ENCODE assay signal across 8 cellular contexts in genomic region chr17:74211141-74211928, GRCh38. TPM values are rescaled to one million over a fixed set of nuclear protein-coding genes. Genes with fewer than 3 reads are reported as not detected.
DNase-seq lines count a peak whose midpoint lies in the region; ATAC-seq and TF ChIP-seq lines count a peak whose summit lies in the region.

No MANE protein-coding gene starts in this region.

- peaks cover 52% of the 10 kb centered on the region for H3K4me1 Mint-ChIP-seq in central memory CD8-positive, alpha-beta T cell
- peaks cover 39 to 41% of the 10 kb centered on the region in 2 donors for H3K4me1 Mint-ChIP-seq in natural killer cell

- DNase-seq in EL (peak; percentile 32), PC-3 (peak; percentile 28), natural killer cell (no peak), GF-D8 (lab: John Stamatoyannopoulos, UW) (no peak), A172 (ENCODE audit: low spot score) (no peak), AG08395 (ENCODE audit: low spot score) (no peak), GM19238 (ENCODE audit: insufficient read length, low spot score) (no peak)
- no peak for DNase-seq in central memory CD8-positive, alpha-beta T cell (ENCODE audit: low spot score in 2 of 2)

- peaks cover 41% of the 10 kb centered on the region for H3K36me3 ChIP-seq in PC-3 (ENCODE audit: low read depth, low read length)

- H3K4me1 ChIP-seq in PC-3 (ENCODE audit: insufficient read depth, low read length): peaks cover 45% of the 10 kb centered on the region

- POLR2A ChIA-PET in PC-3 (lab: Charles Lee; ENCODE audit: unreplicated experiment): no interaction called here

- H3K79me2 ChIP-seq in PC-3 (ENCODE audit: low read length): peaks cover 27% of the 10 kb centered on the region

- no peaks in the 10 kb centered on the region for H3K27me3 ChIP-seq in PC-3 (ENCODE audit: low read length)

- H3K27ac ChIP-seq in PC-3 (ENCODE audit: low read length): no peak overlapping the region

- intact Hi-C loops in PC-3 (cut with micrococcal nuclease) (loop anchor here (5.0 kb wide), 3 partner anchors 71 to 221 kb away; partner anchors contain the start of genes BTBD17 and GPRC5C), natural killer cell (cut with micrococcal nuclease) (loop anchor here (5.0 kb wide), 2 partner anchors 71 to 146 kb away; no protein-coding TSS in a partner anchor)

- H3K9me2 ChIP-seq in PC-3 (replicated peaks; ENCODE audit: low read length): no peaks in the 10 kb centered on the region

- no peak for ATAC-seq in PC-3
- ATAC-seq in central memory CD8-positive, alpha-beta T cell (replicated peaks; ENCODE audit: extremely low read depth, poor library complexity, severe bottlenecking): no peak
- ATAC-seq in natural killer cell: no peak

- peaks cover 20% of the 10 kb centered on the region for H3F3A ChIP-seq in PC-3 (ENCODE audit: low read length, unreplicated experiment)

- peak overlapping the region; percentile 72 for H3K4me3 ChIP-seq in PC-3 (ENCODE audit: low read length)

- H3K36me3 Mint-ChIP-seq in central memory CD8-positive, alpha-beta T cell (ENCODE audit: insufficient read depth): peaks cover 42% of the 10 kb centered on the region
- H3K36me3 Mint-ChIP-seq in natural killer cell: no peaks in the 10 kb centered on the region

- no TSS peak for BruUV-seq in PC-3 (replicated peaks; lab: Mats Ljungman, UMichigan)

- H3K4me2 ChIP-seq in PC-3 (ENCODE audit: low read length): peak overlapping the region; percentile 88

- H3K27me3 Mint-ChIP-seq in central memory CD8-positive, alpha-beta T cell: no peaks in the 10 kb centered on the region
- H3K27me3 Mint-ChIP-seq in natural killer cell (ENCODE audit: low read depth in 2 of 2): no peaks in the 10 kb centered on the region

- peaks cover 41% of the 10 kb centered on the region for H4K20me1 ChIP-seq in PC-3 (ENCODE audit: low read length)

- H3K9ac ChIP-seq in PC-3 (ENCODE audit: low read length): no peak overlapping the region

- CTCF ChIA-PET in PC-3 (lab: Charles Lee): interaction anchor here (1.0 kb wide), 1 partner anchor 84 kb away, joined by 3 read pairs; no protein-coding TSS in a partner anchor

- H3K27ac Mint-ChIP-seq in central memory CD8-positive, alpha-beta T cell (ENCODE audit: low read depth): peak overlapping the region; percentile 95
- peak overlapping the region; percentile 68 to 91 for H3K27ac Mint-ChIP-seq in natural killer cell

- H3K9me3 Mint-ChIP-seq in central memory CD8-positive, alpha-beta T cell: no peaks in the 10 kb centered on the region
- no peaks in the 10 kb centered on the region for H3K9me3 Mint-ChIP-seq in natural killer cell

- H2AFZ ChIP-seq in PC-3 (ENCODE audit: low read length): no peak overlapping the region

- TF ChIP-seq CTCF in PC-3 (conservative IDR thresholded peaks at IDR 0.05; ENCODE audit: low read depth, low read length) (no peak), natural killer cell (IDR thresholded peaks at IDR 0.05) (no peak)

- no peaks in the 10 kb centered on the region for H3K9me3 ChIP-seq in PC-3 (ENCODE audit: low read length)

- peak overlapping the region; percentile 87 for H3K4me3 Mint-ChIP-seq in central memory CD8-positive, alpha-beta T cell
- peak overlapping the region; percentile 88 for H3K4me3 Mint-ChIP-seq in natural killer cell

RNA-seq across cellular contexts. Expression of gene TTYH2, which starts 2.0 kb away (rescaled TPM):
- total RNA-seq in PC-3 (2014; rRNA removed) (17.6 and 21.0 TPM in 2 replicates), natural killer cell (1 to 10 TPM; 4.3 to 7.9 (median 4.8) TPM)
- total RNA-seq in A172 (2014; rRNA removed; shearing (Covaris generic)): 0.72 and 1.3 TPM in 2 replicates

RNA-seq across cellular contexts. Expression of gene RPL38, which starts 7.9 kb away (rescaled TPM):
- total RNA-seq in PC-3 (2014; rRNA removed): 2,878 and 3,689 TPM in 2 replicates
- 100 to 1,000 TPM; 560 to 802 (median 759) TPM for total RNA-seq in natural killer cell
- 351 and 1,058 TPM in 2 replicates for total RNA-seq in A172 (2014; rRNA removed; shearing (Covaris generic))

Comparison
In these comparisons a context has a peak if more than half of its experiments do, and no peak if none do; other contexts are left out.
1. DNase-seq: peak in EL (single experiment) and PC-3 (single experiment); none in central memory CD8-positive, alpha-beta T cell (0 of 2), natural killer cell (single experiment), GF-D8 (single experiment), A172 (single experiment), AG08395 (single experiment) and GM19238 (single experiment).